8 cellular contexts compared by ENCODE assay signal in the genomic region with DNA sequence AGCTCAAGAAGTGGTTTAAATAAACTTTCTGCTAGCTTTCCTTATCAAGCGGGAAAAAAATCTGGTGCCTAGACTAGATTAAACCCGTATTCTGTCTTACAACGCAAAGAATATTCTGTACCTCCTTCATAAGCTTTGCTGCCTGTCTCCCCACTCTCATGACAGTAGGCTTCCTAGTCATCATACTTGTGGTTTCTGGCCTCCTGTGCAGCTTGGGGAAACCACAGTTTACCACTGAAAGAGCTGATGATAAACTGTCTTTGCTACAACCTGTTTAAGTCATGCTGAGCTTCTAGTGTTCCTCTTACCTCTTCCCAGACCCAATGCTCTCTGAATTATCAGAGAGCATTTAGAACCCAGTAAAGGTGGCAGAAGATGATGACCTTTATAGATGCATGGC. TPM values are rescaled to one million over a fixed set of nuclear protein-coding genes. Genes with fewer than 3 reads are reported as not detected.
DNase-seq lines count a peak whose midpoint lies in the region; ATAC-seq and TF ChIP-seq lines count a peak whose summit lies in the region.

No MANE protein-coding gene starts in this region.

- in situ Hi-C loops in GM13977 (cut with MboI; ENCODE audit: low pct_unique_long_range_greater_than_20kb, low sequenced_read_pairs, unreplicated experiment), result no loop called here

- CTCF ChIA-PET in activated CD8-positive, alpha-beta memory T cell treated with anti-CD3 and anti-CD28 coated beads, Interleukin-2, amount 10 ng/mL, durations not matched to agents 7 days and 5 days (lab: Charles Lee), result interaction anchor here (0.8 to 5.2 kb wide), 8 partner anchors 9 to 433 kb away, joined by 3 to 45 read pairs (median 4); no protein-coding TSS in a partner anchor

- no peak for TF ChIP-seq CTCF in dorsolateral prefrontal cortex (IDR thresholded peaks at IDR 0.05 in 54 of 56, conservative IDR thresholded peaks at IDR 0.05 in 2 of 56; ENCODE audit: low read depth in 1 of 56, partially characterized antibody in 56 of 56)
- no peak for TF ChIP-seq CTCF in GM13977 (IDR thresholded peaks at IDR 0.05; ENCODE audit: extremely low read depth, insufficient read depth, missing control alignments)

- no peaks in the 10 kb centered on the region for H3K27me3 ChIP-seq in dorsolateral prefrontal cortex

- H3K36me3 Mint-ChIP-seq in activated CD8-positive, alpha-beta memory T cell treated with anti-CD3 and anti-CD28 coated beads, Interleukin-2, amount 10 ng/mL, durations not matched to agents 7 days and 5 days, result peaks cover 10% of the 10 kb centered on the region
- H3K36me3 Mint-ChIP-seq in naive thymus-derived CD8-positive, alpha-beta T cell, result peaks cover 0 to 17% (median 1%) of the 10 kb centered on the region in 3 donors

- peak; percentile 88 for DNase-seq in activated CD8-positive, alpha-beta memory T cell treated with anti-CD3 and anti-CD28 coated beads, Interleukin-2, amount 10 ng/mL, durations not matched to agents 7 days and 5 days
- DNase-seq in activated CD8-positive, alpha-beta memory T cell treated with anti-CD3 and anti-CD28 coated beads for 24 hours, result no peak
- peak; percentile 55 for DNase-seq in activated CD8-positive, alpha-beta memory T cell treated with anti-CD3 and anti-CD28 coated beads, Interleukin-2, amount 50 U/mL, for 4 hours
- DNase-seq in naive thymus-derived CD8-positive, alpha-beta T cell, result peak in 8 of 10 donors; percentile 10 to 71 (median 54)
- DNase-seq in dorsolateral prefrontal cortex (no peak), GM13977 (ENCODE audit: low spot score) (no peak), Right ventricle myocardium inferior (ENCODE audit: missing footprints) (no peak)

- peak overlapping the region; percentile 69 for H3K27ac Mint-ChIP-seq in activated CD8-positive, alpha-beta memory T cell treated with anti-CD3 and anti-CD28 coated beads, Interleukin-2, amount 10 ng/mL, durations not matched to agents 7 days and 5 days
- H3K27ac Mint-ChIP-seq in naive thymus-derived CD8-positive, alpha-beta T cell, result peak overlapping the region in 9 of 10 donors; percentile 11 to 90 (median 55)

- peak; percentile 97 for ATAC-seq in activated CD8-positive, alpha-beta memory T cell treated with anti-CD3 and anti-CD28 coated beads, Interleukin-2, amount 10 ng/mL, durations not matched to agents 7 days and 5 days
- peak; percentile 85 for ATAC-seq in HG03135 (IDR thresholded peaks at IDR 0.05; ENCODE audit: unreplicated experiment)
- peak; percentile 93 to 95 for ATAC-seq in naive thymus-derived CD8-positive, alpha-beta T cell
- ATAC-seq in Right ventricle myocardium inferior, result no peak

- POLR2A ChIA-PET in naive thymus-derived CD8-positive, alpha-beta T cell (lab: Charles Lee), result interaction anchor here (0.8 to 1.2 kb wide), 2 partner anchors 10 to 11 kb away, joined by 4 to 7 read pairs; no protein-coding TSS in a partner anchor

- H3K4me3 ChIP-seq in dorsolateral prefrontal cortex, result no peak overlapping the region

- H3K27me3 Mint-ChIP-seq in activated CD8-positive, alpha-beta memory T cell treated with anti-CD3 and anti-CD28 coated beads, Interleukin-2, amount 10 ng/mL, durations not matched to agents 7 days and 5 days, result no peaks in the 10 kb centered on the region
- no peaks in the 10 kb centered on the region for H3K27me3 Mint-ChIP-seq in naive thymus-derived CD8-positive, alpha-beta T cell

- no peaks in the 10 kb centered on the region for H3K9me3 Mint-ChIP-seq in activated CD8-positive, alpha-beta memory T cell treated with anti-CD3 and anti-CD28 coated beads, Interleukin-2, amount 10 ng/mL, durations not matched to agents 7 days and 5 days (ENCODE audit: low read depth)
- H3K9me3 Mint-ChIP-seq in naive thymus-derived CD8-positive, alpha-beta T cell, result no peaks in the 10 kb centered on the region

- H3K4me3 Mint-ChIP-seq in activated CD8-positive, alpha-beta memory T cell treated with anti-CD3 and anti-CD28 coated beads, Interleukin-2, amount 10 ng/mL, durations not matched to agents 7 days and 5 days, result no peak overlapping the region
- peak overlapping the region in 3 of 10 donors; percentile 38 to 62 (median 38) for H3K4me3 Mint-ChIP-seq in naive thymus-derived CD8-positive, alpha-beta T cell

- intact Hi-C loops in dorsolateral prefrontal cortex (cut with DNase I), result loop anchor here in 1 of 2 donors (10.0 kb wide), 1 partner anchor 177 kb away; the partner anchor contains the start of gene MKLN1
- intact Hi-C loops in Right ventricle myocardium inferior (cut with DNase I), result no loop called here

- H3K4me1 Mint-ChIP-seq in activated CD8-positive, alpha-beta memory T cell treated with anti-CD3 and anti-CD28 coated beads, Interleukin-2, amount 10 ng/mL, durations not matched to agents 7 days and 5 days, result peaks cover 31% of the 10 kb centered on the region
- H3K4me1 Mint-ChIP-seq in naive thymus-derived CD8-positive, alpha-beta T cell, result peaks cover 17 to 38% (median 32%) of the 10 kb centered on the region in 4 donors

- peak overlapping the region in 15 of 59 donors; percentile 7 to 77 (median 51) for H3K27ac ChIP-seq in dorsolateral prefrontal cortex

RNA-seq across cellular contexts. Expression of gene PODXL, which starts 55.0 kb away (rescaled TPM):
- total RNA-seq in activated CD8-positive, alpha-beta memory T cell treated with anti-CD3 and anti-CD28 coated beads, Interleukin-2, amount 10 ng/mL, durations not matched to agents 7 days and 5 days, result 1 to 10 TPM; 2.3 to 3.2 TPM
- under 1 TPM; 0.27 to 0.57 TPM for total RNA-seq in naive thymus-derived CD8-positive, alpha-beta T cell
- under 1 TPM; 0.08 to 0.10 (median 0.09) TPM for polyA plus RNA-seq in naive thymus-derived CD8-positive, alpha-beta T cell
- total RNA-seq in dorsolateral prefrontal cortex (100 to 1,000 TPM in 1 of 120 experiments, 10 to 100 TPM in 119; 28.4 to 104 (median 51.6) TPM), Right ventricle myocardium inferior (59.0 TPM)

Comparison
In these comparisons a context has a peak if more than half of its experiments do, and no peak if none do; other contexts are left out.
1. DNase-seq: peak in activated CD8-positive, alpha-beta memory T cell treated with anti-CD3 and anti-CD28 coated beads, Interleukin-2, amount 10 ng/mL, durations not matched to agents 7 days and 5 days (single experiment), activated CD8-positive, alpha-beta memory T cell treated with anti-CD3 and anti-CD28 coated beads, Interleukin-2, amount 50 U/mL, for 4 hours (single experiment) and naive thymus-derived CD8-positive, alpha-beta T cell (8 of 10); none in activated CD8-positive, alpha-beta memory T cell treated with anti-CD3 and anti-CD28 coated beads for 24 hours (single experiment), dorsolateral prefrontal cortex (0 of 10), GM13977 (single experiment) and Right ventricle myocardium inferior (single experiment).
2. RNA of gene PODXL, which starts 55.0 kb away (total RNA-seq): 59.0 TPM in Right ventricle myocardium inferior (single experiment) and 28.4 to 104 TPM in dorsolateral prefrontal cortex; 2.3 to 3.2 TPM in activated CD8-positive, alpha-beta memory T cell treated with anti-CD3 and anti-CD28 coated beads, Interleukin-2, amount 10 ng/mL, durations not matched to agents 7 days and 5 days and 0.27 to 0.57 TPM in naive thymus-derived CD8-positive, alpha-beta T cell; every median in the first group is over 4 times any median in the second.